8 cellular contexts compared by ENCODE assay signal in the genomic region with DNA sequence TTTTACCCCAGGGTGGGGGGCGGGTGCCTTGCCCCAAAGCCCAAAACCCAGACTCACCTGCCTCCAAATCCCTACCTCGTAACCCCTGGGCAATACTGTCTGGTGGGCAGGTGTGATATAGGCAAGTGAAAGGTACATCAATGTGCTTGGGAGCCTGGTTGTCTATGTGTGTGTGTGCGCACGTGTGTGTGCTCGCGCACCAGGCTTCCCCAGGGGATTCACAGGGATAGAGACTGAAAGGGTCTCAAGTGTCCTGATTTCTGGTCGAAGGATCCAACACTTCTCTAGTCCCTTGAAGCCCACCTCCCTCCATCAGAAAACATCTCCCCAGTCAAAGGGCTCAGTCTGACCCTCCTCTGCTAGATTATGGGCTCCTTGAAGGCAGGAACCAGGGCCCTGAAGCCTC. TPM values are rescaled to one million over a fixed set of nuclear protein-coding genes. Genes with fewer than 3 reads are reported as not detected.
DNase-seq lines count a peak whose midpoint lies in the region; ATAC-seq and TF ChIP-seq lines count a peak whose summit lies in the region.

No MANE protein-coding gene starts in this region.

- DNase-seq in HL-60 (ENCODE audit: low read depth in 1 of 2, low spot score in 1 of 2): peak in 1 of 2 experiments; percentile 7
- no peak for DNase-seq in adrenal gland
- DNase-seq in natural killer cell: no peak
- DNase-seq in activated CD4-positive, CD25-positive, alpha-beta regulatory T cell (lab: John Stamatoyannopoulos, UW): no peak
- DNase-seq in amniotic stem cell (lab: John Stamatoyannopoulos, UW): no peak
- no peak for DNase-seq in NCI-H2171 treated with DMSO at 0.1 percent for 48 hours (lab: John Stamatoyannopoulos, UW)

- H3K9me3 ChIP-seq in BLaER1 treated with 17β-estradiol and CSF1 and Interleukin-3, amounts not matched to agents 10 nM and 100 nM (replicated peaks in 1 of 11): no peaks in the 10 kb centered on the region
- H3K9me3 ChIP-seq in adrenal gland (replicated peaks in 1 of 3): no peaks in the 10 kb centered on the region

- no peaks in the 10 kb centered on the region for H3K27me3 Mint-ChIP-seq in natural killer cell (ENCODE audit: low read depth in 2 of 2)

- ATAC-seq in natural killer cell: no peak
- ATAC-seq in GM18909 (IDR thresholded peaks at IDR 0.05; ENCODE audit: poor library complexity, unreplicated experiment): no peak

- intact Hi-C loops in adrenal gland (cut with DNase I): loop anchor here (10.0 kb wide), 2 partner anchors 239 to 299 kb away; a partner anchor contains a TSS
- intact Hi-C loops in natural killer cell (cut with micrococcal nuclease): loop anchor here (1.0 to 5.0 kb wide), 2 partner anchors 30 to 297 kb away; a partner anchor contains a TSS

- H3K27ac Mint-ChIP-seq in natural killer cell: peak overlapping the region; percentile 88 to 93

- H3K4me2 ChIP-seq in BLaER1 treated with 17β-estradiol and CSF1 and Interleukin-3, amounts not matched to agents 10 nM and 100 nM: peak overlapping the region; percentile 85 to 99 (median 95); a peak in 20 of 22 replicates

- no peaks in the 10 kb centered on the region for H3K36me3 Mint-ChIP-seq in natural killer cell

- peak overlapping the region in 3 of 11 experiments; percentile 10 to 21 (median 11); a peak in 2 of 22 replicates for H3K9ac ChIP-seq in BLaER1 treated with 17β-estradiol and CSF1 and Interleukin-3, amounts not matched to agents 10 nM and 100 nM

- no peak for TF ChIP-seq POLR2A in adrenal gland (IDR thresholded peaks at IDR 0.05)

- peak overlapping the region in 8 of 11 experiments; percentile 29 to 86 (median 74); a peak in 13 of 22 replicates for H3K27ac ChIP-seq in BLaER1 treated with 17β-estradiol and CSF1 and Interleukin-3, amounts not matched to agents 10 nM and 100 nM
- peak overlapping the region; percentile 83 for H3K27ac ChIP-seq in HL-60 (replicated peaks)
- H3K27ac ChIP-seq in adrenal gland: peak overlapping the region in 4 of 5 donors; percentile 34 to 77 (median 62)

- peaks cover 0 to 20% (median 6%) of the 10 kb centered on the region in 11 experiments; a peak in 10 of 22 replicates for H4K20me1 ChIP-seq in BLaER1 treated with 17β-estradiol and CSF1 and Interleukin-3, amounts not matched to agents 10 nM and 100 nM

- no peak overlapping the region for H3K4me3 Mint-ChIP-seq in natural killer cell

- H3K4me3 ChIP-seq in BLaER1 treated with 17β-estradiol and CSF1 and Interleukin-3, amounts not matched to agents 10 nM and 100 nM: no peak overlapping the region
- H3K4me3 ChIP-seq in HL-60 (replicated peaks; ENCODE audit: insufficient read depth, low read length) (no peak overlapping the region), adrenal gland (no peak overlapping the region)

- H3K36me3 ChIP-seq in BLaER1 treated with 17β-estradiol and CSF1 and Interleukin-3, amounts not matched to agents 10 nM and 100 nM: no peaks in the 10 kb centered on the region
- no peaks in the 10 kb centered on the region for H3K36me3 ChIP-seq in adrenal gland (replicated peaks in 1 of 2)

- H3K9me3 Mint-ChIP-seq in natural killer cell: no peaks in the 10 kb centered on the region

- H3K4me1 Mint-ChIP-seq in natural killer cell: peaks cover 44 to 57% of the 10 kb centered on the region in 2 donors

- no peak for TF ChIP-seq CTCF in HL-60 (IDR thresholded peaks at IDR 0.05; ENCODE audit: insufficient read depth, low read length)
- TF ChIP-seq CTCF in adrenal gland (IDR thresholded peaks at IDR 0.05): no peak
- no peak for TF ChIP-seq CTCF in natural killer cell (IDR thresholded peaks at IDR 0.05)

- WGBS in adrenal gland, 4 donors: 69 to 87% (median 81%) methylated on average over 7 of the region's 7 CpGs

- H3K4me1 ChIP-seq in BLaER1 treated with 17β-estradiol and CSF1 and Interleukin-3, amounts not matched to agents 10 nM and 100 nM: peaks cover 32 to 66% (median 53%) of the 10 kb centered on the region in 10 experiments
- H3K4me1 ChIP-seq in adrenal gland (replicated peaks in 1 of 2): peaks cover 11 to 28% of the 10 kb centered on the region in 2 donors

- H3K27me3 ChIP-seq in BLaER1 treated with 17β-estradiol and CSF1 and Interleukin-3, amounts not matched to agents 10 nM and 100 nM: no peaks in the 10 kb centered on the region
- H3K27me3 ChIP-seq in HL-60 (ENCODE audit: insufficient read depth, poor library complexity, severe bottlenecking) (no peaks in the 10 kb centered on the region), adrenal gland (no peaks in the 10 kb centered on the region)

RNA-seq across cellular contexts. Expression of a gene that starts 28.9 kb away (rescaled TPM):
- total RNA-seq in adrenal gland (10 to 100 TPM; 25.5 to 47.8 (median 31.8) TPM), natural killer cell (100 to 1,000 TPM; 151 to 196 (median 172) TPM)
- polyA plus RNA-seq in adrenal gland: 10 to 100 TPM in 2 of 3 donors, 1 to 10 TPM in 1; 6.6 to 23.8 (median 10.2) TPM
